ENCODE assay signal across 7 cellular contexts in genomic region chr15:83108266-83109219, GRCh38. TPM values are rescaled to one million over a fixed set of nuclear protein-coding genes. Genes with fewer than 3 reads are reported as not detected.
DNase-seq lines count a peak whose midpoint lies in the region; ATAC-seq and TF ChIP-seq lines count a peak whose summit lies in the region.

No MANE protein-coding gene starts in this region.

- H3K4me1 ChIP-seq in left lung = peaks cover 5 to 41% of the 10 kb centered on the region in 2 donors
- no peaks in the 10 kb centered on the region for H3K4me1 ChIP-seq in testis

- in situ Hi-C loops in GM13977 (cut with MboI; ENCODE audit: low pct_unique_long_range_greater_than_20kb, low sequenced_read_pairs, unreplicated experiment) = no loop called here
- in situ Hi-C loops in astrocyte of the spinal cord (cut with HindIII; ENCODE audit: low sequenced_read_pairs) = no loop called here

- H3K4me3 ChIP-seq in astrocyte of the spinal cord (ENCODE audit: low read depth, low read length) (peak overlapping the region; percentile 41), left lung (peak overlapping the region; percentile 46 to 73), testis (peak overlapping the region in 1 of 2 donors; percentile 55)

- no peak for TF ChIP-seq POLR2A in testis (IDR thresholded peaks at IDR 0.05)

- DNase-seq in GM13977 (ENCODE audit: low spot score) (peak; percentile 65), H4 (ENCODE audit: low spot score) (peak; percentile 23), NCI-H2029 (lab: John Stamatoyannopoulos, UW) (peak; percentile 58), astrocyte of the spinal cord (ENCODE audit: low read depth, low spot score) (peak; percentile 48), left lung (peak; percentile 85 to 90), testis (peak; percentile 34), DMS114 treated with DMSO at 0.1 percent for 48 hours (lab: John Stamatoyannopoulos, UW; ENCODE audit: unreplicated experiment) (no peak)

- peaks cover 0 to 38% of the 10 kb centered on the region in 2 donors for H3K27me3 ChIP-seq in left lung
- no peaks in the 10 kb centered on the region for H3K27me3 ChIP-seq in testis

- H3K36me3 ChIP-seq in left lung (peaks cover 0 to 8% of the 10 kb centered on the region in 2 donors), testis (ENCODE audit: low read depth, missing control alignments) (no peaks in the 10 kb centered on the region)

- TF ChIP-seq CTCF in GM13977 (IDR thresholded peaks at IDR 0.05; ENCODE audit: extremely low read depth, insufficient read depth, missing control alignments) (no peak), astrocyte of the spinal cord (IDR thresholded peaks at IDR 0.05; ENCODE audit: low read depth, low read length) (no peak), left lung (IDR thresholded peaks at IDR 0.05) (no peak), testis (IDR thresholded peaks at IDR 0.05) (no peak)

- intact Hi-C loops in left lung (cut with DNase I) (no loop called here), testis (cut with DNase I; ENCODE audit: low total_unique reads) (no loop called here)

- WGBS in testis, 2 donors = 29 to 43% methylated on average over 16 to 21 of the region's 21 CpGs

- peak overlapping the region; percentile 80 to 94 for H3K27ac ChIP-seq in left lung
- H3K27ac ChIP-seq in testis = peak overlapping the region in 1 of 2 donors; percentile 18

- no peaks in the 10 kb centered on the region for H3K9me3 ChIP-seq in left lung
- no peaks in the 10 kb centered on the region for H3K9me3 ChIP-seq in testis

- peak; percentile 86 for ATAC-seq in left lung

RNA-seq across cellular contexts. Expression of gene TM6SF1, which starts 1.1 kb away (rescaled TPM):
- total RNA-seq in H4 (2014; rRNA removed; shearing (Covaris generic)) = 0.04 TPM in 1 of 2 replicates, not detected in the other
- 10 to 100 TPM; 13.0 to 22.9 TPM for total RNA-seq in left lung
- 1 to 10 TPM; 3.0 to 5.0 TPM for total RNA-seq in testis
- polyA plus RNA-seq in testis (ENCODE audit: insufficient read depth, low read depth, low replicate concordance) = 9.7 TPM

RNA-seq across cellular contexts. Expression of gene BTBD1, which starts 41.5 kb away (rescaled TPM):
- total RNA-seq in H4 (2014; rRNA removed; shearing (Covaris generic)) = 44.4 and 51.6 TPM in 2 replicates
- total RNA-seq in left lung (10 to 100 TPM; 41.4 to 46.4 TPM), testis (100 to 1,000 TPM in 1 of 2 donors, 10 to 100 TPM in 1; 94.6 to 104 TPM)
- 118 TPM for polyA plus RNA-seq in testis (ENCODE audit: insufficient read depth, low read depth, low replicate concordance)
